Comparison of ENCODE assay signal across 8 cellular contexts in the genomic region with DNA sequence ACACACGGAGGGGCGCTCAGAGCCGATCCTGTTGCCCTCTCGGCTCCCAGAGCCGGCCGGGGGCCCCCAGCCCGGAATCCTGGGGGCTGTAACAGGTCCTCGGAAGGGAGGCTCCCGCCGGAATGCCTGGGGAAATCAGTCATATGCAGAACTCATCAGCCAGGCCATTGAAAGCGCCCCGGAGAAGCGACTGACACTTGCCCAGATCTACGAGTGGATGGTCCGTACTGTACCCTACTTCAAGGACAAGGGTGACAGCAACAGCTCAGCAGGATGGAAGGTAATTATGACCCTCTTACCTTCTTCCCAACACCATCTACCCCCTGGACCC.
DNase-seq lines count a peak whose midpoint lies in the region; ATAC-seq and TF ChIP-seq lines count a peak whose summit lies in the region.

No MANE protein-coding gene starts in this region.

- no peaks in the 10 kb centered on the region for H3K36me3 Mint-ChIP-seq in stimulated activated naive CD8-positive, alpha-beta T cell treated with anti-CD3 and anti-CD28 coated beads, Interleukin-15, Interleukin-2, amounts not matched to agents 100 ng/mL and 50 ng/mL, for 24 hours (ENCODE audit: low read depth)

- peaks cover 33% of the 10 kb centered on the region for H3K4me1 Mint-ChIP-seq in stimulated activated naive CD8-positive, alpha-beta T cell treated with anti-CD3 and anti-CD28 coated beads, Interleukin-15, Interleukin-2, amounts not matched to agents 100 ng/mL and 50 ng/mL, for 24 hours (ENCODE audit: low read depth)

- no peak for ATAC-seq in stimulated activated naive CD8-positive, alpha-beta T cell treated with anti-CD3 and anti-CD28 coated beads, Interleukin-15, Interleukin-2, amounts not matched to agents 100 U/mL and 50 U/mL, for 24 hours

- peak overlapping the region; percentile 71 for H3K9ac ChIP-seq in mucosa of stomach (ENCODE audit: low read length)

- H3K4me1 ChIP-seq in mucosa of stomach (ENCODE audit: control insufficient read depth, insufficient read depth, low read length): peaks cover 5% of the 10 kb centered on the region

- H3K4me3 Mint-ChIP-seq in stimulated activated naive CD8-positive, alpha-beta T cell treated with anti-CD3 and anti-CD28 coated beads, Interleukin-15, Interleukin-2, amounts not matched to agents 100 ng/mL and 50 ng/mL, for 24 hours: peak overlapping the region; percentile 97

- H3K27me3 Mint-ChIP-seq in stimulated activated naive CD8-positive, alpha-beta T cell treated with anti-CD3 and anti-CD28 coated beads, Interleukin-15, Interleukin-2, amounts not matched to agents 100 ng/mL and 50 ng/mL, for 24 hours: no peaks in the 10 kb centered on the region

- no peaks in the 10 kb centered on the region for H3K9me3 ChIP-seq in mucosa of stomach (ENCODE audit: control insufficient read depth, low read length)

- no peak for DNase-seq in stimulated activated naive CD8-positive, alpha-beta T cell treated with anti-CD3 and anti-CD28 coated beads, Interleukin-15, Interleukin-2, amounts not matched to agents 100 U/mL and 50 U/mL, for 24 hours
- DNase-seq in choroid plexus epithelial cell (ENCODE audit: low read depth) (no peak), globus pallidus (ENCODE audit: low spot score) (no peak), NCI-H446 treated with DMSO at 0.1 percent for 48 hours (lab: John Stamatoyannopoulos, UW) (no peak), NCI-H1694 treated with DMSO at 0.1 percent for 48 hours (lab: John Stamatoyannopoulos, UW) (no peak)
- no peak for DNase-seq in stimulated activated CD4-positive, alpha-beta T cell treated with anti-CD3 and anti-CD28 coated beads, Interleukin-12 subunit alpha, Interleukin-12 subunit beta, amount 100 ng/mL, for 4 hours

- no peaks in the 10 kb centered on the region for H3K27me3 ChIP-seq in mucosa of stomach (ENCODE audit: control insufficient read depth, insufficient read depth, low read length)

- peak overlapping the region; percentile 61 for H3K4me3 ChIP-seq in choroid plexus epithelial cell (ENCODE audit: low read depth, low read length)
- peak overlapping the region; percentile 22 for H3K4me3 ChIP-seq in mucosa of stomach (ENCODE audit: low read length)

- no peaks in the 10 kb centered on the region for H3K36me3 ChIP-seq in mucosa of stomach (ENCODE audit: control insufficient read depth, insufficient read depth, low read length)

- TF ChIP-seq CTCF in choroid plexus epithelial cell (conservative IDR thresholded peaks at IDR 0.05; ENCODE audit: low read depth, low read length): no peak

- H3K9me3 Mint-ChIP-seq in stimulated activated naive CD8-positive, alpha-beta T cell treated with anti-CD3 and anti-CD28 coated beads, Interleukin-15, Interleukin-2, amounts not matched to agents 100 ng/mL and 50 ng/mL, for 24 hours: no peaks in the 10 kb centered on the region

- no peak overlapping the region for H3K27ac Mint-ChIP-seq in stimulated activated naive CD8-positive, alpha-beta T cell treated with anti-CD3 and anti-CD28 coated beads, Interleukin-15, Interleukin-2, amounts not matched to agents 100 ng/mL and 50 ng/mL, for 24 hours
